ENCODE assay signal across 21 cellular contexts in the genomic region with DNA sequence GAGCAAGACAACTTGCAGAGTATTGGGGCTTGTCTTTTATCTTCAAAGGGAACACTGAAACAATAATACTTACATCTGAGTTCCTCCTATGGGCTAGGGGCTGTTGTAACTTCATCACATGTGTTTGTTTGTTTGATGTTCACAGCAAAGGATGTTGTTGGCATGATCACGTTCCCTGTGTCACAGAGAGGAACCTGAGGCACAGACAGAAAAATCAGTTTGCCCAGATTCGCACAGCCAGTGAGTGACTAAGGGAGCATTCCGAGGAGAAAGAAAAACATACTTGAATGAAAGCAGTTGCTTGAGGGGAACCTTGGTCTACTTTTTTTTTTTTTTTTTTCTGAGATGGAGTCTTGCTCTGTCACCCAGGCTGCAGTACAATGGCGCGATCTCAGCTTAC.
DNase-seq lines count a peak whose midpoint lies in the region; ATAC-seq and TF ChIP-seq lines count a peak whose summit lies in the region.
"Had no signal": no experiment of that assay in that cellular context is flagged by ENCODE, and none has a peak within 500 bp of the region (broad histone marks: within the 10 kb centered on the region; RNA-seq: fewer than 3 reads in every experiment).

No MANE protein-coding gene starts in this region.

- no peak for ATAC-seq in left cardiac atrium
- ATAC-seq: CD8-positive, alpha-beta T cell; natural killer cell; PC-3; stimulated activated naive CD8-positive, alpha-beta T cell treated with anti-CD3 and anti-CD28 coated beads, Interleukin-15, Interleukin-2, amounts not matched to agents 100 U/mL and 50 U/mL, for 24 hours had no signal

- no peak overlapping the region for H3K4me2 ChIP-seq in OCI-LY3 (ENCODE audit: low read length)
- H3K4me2 ChIP-seq in osteoblast (ENCODE audit: insufficient read depth, low read length) = peak overlapping the region; percentile 33

- peak; percentile 69 for DNase-seq in CD1c-positive myeloid dendritic cell (ENCODE audit: extremely low spot score)
- DNase-seq in epithelial cell of prostate (ENCODE audit: low read depth, low spot score) = no peak
- peak; percentile 91 for DNase-seq in osteoblast (ENCODE audit: insufficient read length, low spot score, missing footprints)
- DNase-seq in HuH-7 (ENCODE audit: low spot score) = no peak
- DNase-seq in dermis blood vessel endothelial cell = no peak
- no peak for DNase-seq in left cardiac atrium
- no peak for DNase-seq in tibial artery
- DNase-seq: activated CD4-positive, alpha-beta T cell treated with anti-CD3 and anti-CD28 coated beads, Interleukin-2, amount 50 U/mL, for 1 hour; activated naive CD8-positive, alpha-beta T cell treated with anti-CD3 and anti-CD28 coated beads for 36 hours; CD8-positive, alpha-beta T cell; DMS53; natural killer cell; NCI-H1436; NCI-H526 treated with DMSO at 0.1 percent for 48 hours; PC-3; SIG-M5; stimulated activated naive CD8-positive, alpha-beta T cell treated with anti-CD3 and anti-CD28 coated beads, Interleukin-15, Interleukin-2, amounts not matched to agents 100 U/mL and 50 U/mL, for 24 hours; trophoblast cell had no signal

- no peaks in the 10 kb centered on the region for H3K36me3 ChIP-seq in OCI-LY3 (replicated peaks; ENCODE audit: low read depth, low read length)
- no peaks in the 10 kb centered on the region for H3K36me3 ChIP-seq in osteoblast (ENCODE audit: insufficient read depth, low read length)
- H3K36me3 ChIP-seq in tibial artery = no peaks in the 10 kb centered on the region
- H3K36me3 ChIP-seq: HAP-1 had no signal

- intact Hi-C loops in left cardiac atrium (cut with DNase I) (no loop called here), tibial artery (cut with DNase I; ENCODE audit: low total_unique reads) (no loop called here)

- H3K27me3 ChIP-seq in OCI-LY3 (ENCODE audit: low read depth, low read length) = no peaks in the 10 kb centered on the region
- no peaks in the 10 kb centered on the region for H3K27me3 ChIP-seq in osteoblast (ENCODE audit: insufficient read depth, low read length)
- H3K27me3 ChIP-seq in tibial artery = peaks cover 0 to 8% of the 10 kb centered on the region in 2 donors

- H3K9me3 ChIP-seq in OCI-LY3 (ENCODE audit: insufficient read depth, low read length) (no peaks in the 10 kb centered on the region), osteoblast (ENCODE audit: low read depth, low read length) (no peaks in the 10 kb centered on the region), tibial artery (no peaks in the 10 kb centered on the region)
- H3K9me3 ChIP-seq: HAP-1 had no signal

- TF ChIP-seq CTCF in OCI-LY3 (IDR thresholded peaks at IDR 0.05; ENCODE audit: low read depth, low read length) (no peak), osteoblast (IDR thresholded peaks at IDR 0.05; ENCODE audit: extremely low read depth, low read depth, low read length) (no peak), tibial artery (IDR thresholded peaks at IDR 0.05) (no peak)

- no peaks in the 10 kb centered on the region for H4K20me1 ChIP-seq in OCI-LY3 (ENCODE audit: insufficient read depth, low read length)
- H4K20me1 ChIP-seq in osteoblast (ENCODE audit: insufficient read depth, low read length) = no peaks in the 10 kb centered on the region

- H3K4me3 ChIP-seq in OCI-LY3 (ENCODE audit: low read length) (no peak overlapping the region), osteoblast (ENCODE audit: insufficient read depth, low read length) (no peak overlapping the region), tibial artery (no peak overlapping the region)
- H3K4me3 ChIP-seq: HAP-1, skin epidermis had no signal

- no peak overlapping the region for H3K9ac ChIP-seq in OCI-LY3 (ENCODE audit: low read length)

- H2AFZ ChIP-seq in OCI-LY3 (ENCODE audit: low read depth, low read length) = no peak overlapping the region
- H2AFZ ChIP-seq in osteoblast (ENCODE audit: low read length) = peak overlapping the region; percentile 44

- H3K4me1 ChIP-seq in OCI-LY3 (ENCODE audit: low read length) (peaks cover 57% of the 10 kb centered on the region), osteoblast (ENCODE audit: insufficient read depth, low read length) (peaks cover 26% of the 10 kb centered on the region), tibial artery (no peaks in the 10 kb centered on the region)
- H3K4me1 ChIP-seq: HAP-1 had no signal

- H3K79me2 ChIP-seq in OCI-LY3 (ENCODE audit: low read length) (no peaks in the 10 kb centered on the region), osteoblast (ENCODE audit: insufficient read depth, low read length) (no peaks in the 10 kb centered on the region)

- H3K27ac ChIP-seq in OCI-LY3 (ENCODE audit: low read length) (peak overlapping the region; percentile 26; the same call in 1 of the 2 replicates), epithelial cell of prostate (peak overlapping the region; percentile 59), osteoblast (ENCODE audit: low read depth, low read length) (peak overlapping the region; percentile 66), tibial artery (no peak overlapping the region)

Comparison
In these comparisons a context has a peak if more than half of its experiments do, and no peak if none do; other contexts are left out.
1. DNase-seq: peak in CD1c-positive myeloid dendritic cell (single experiment) and osteoblast (single experiment); none in epithelial cell of prostate (single experiment), HuH-7 (single experiment), dermis blood vessel endothelial cell (single experiment), left cardiac atrium (single experiment) and tibial artery (0 of 2).
2. H3K27ac ChIP-seq: peak in OCI-LY3 (single experiment), epithelial cell of prostate (single experiment) and osteoblast (single experiment); none in tibial artery (0 of 2).